ENCODE assay signal across 21 cellular contexts in genomic region chr6:154347981-154348380, GRCh38. TPM values are rescaled to one million over a fixed set of nuclear protein-coding genes. Genes with fewer than 3 reads are reported as not detected.
DNase-seq lines count a peak whose midpoint lies in the region; ATAC-seq and TF ChIP-seq lines count a peak whose summit lies in the region.
"Had no signal": no experiment of that assay in that cellular context is flagged by ENCODE, and none has a peak within 500 bp of the region (broad histone marks: within the 10 kb centered on the region; RNA-seq: fewer than 3 reads in every experiment).

No MANE protein-coding gene starts in this region.

- in situ Hi-C loops in GM23248 (cut with MboI) = loop anchor here (10.0 kb wide), 1 partner anchor 193 kb away; no protein-coding TSS in a partner anchor

- no peaks in the 10 kb centered on the region for H3K36me3 ChIP-seq in GM23248 (ENCODE audit: low read depth)
- no peaks in the 10 kb centered on the region for H3K36me3 ChIP-seq in esophagus muscularis mucosa
- H3K36me3 ChIP-seq in lung (ENCODE audit: control insufficient read depth in 2 of 2, insufficient read depth in 2 of 2, low read length in 2 of 2) = no peaks in the 10 kb centered on the region
- H3K36me3 ChIP-seq in thyroid gland = no peaks in the 10 kb centered on the region
- H3K36me3 ChIP-seq: BE2C, SJCRH30 had no signal

- TF ChIP-seq CTCF in esophagus muscularis mucosa (IDR thresholded peaks at IDR 0.05) = no peak
- TF ChIP-seq CTCF in lung (IDR thresholded peaks at IDR 0.05; ENCODE audit: control extremely low read depth, extremely low read depth) = no peak
- no peak for TF ChIP-seq CTCF in thyroid gland (IDR thresholded peaks at IDR 0.05)

- peaks cover 9% of the 10 kb centered on the region for H3K27me3 Mint-ChIP-seq in T-helper 2 cell treated with Interferon-gamma antibody and Interleukin-4, amounts not matched to agents 5 μg/mL and 100 μg/mL, for 36 hours (ENCODE audit: low read depth)
- H3K27me3 Mint-ChIP-seq: CD4-positive, CD25-positive, alpha-beta regulatory T cell had no signal

- H3K27me3 ChIP-seq in GM23248 (replicated peaks; ENCODE audit: insufficient read depth) (peaks cover 9% of the 10 kb centered on the region; the same call in 1 of the 2 replicates), esophagus muscularis mucosa (no peaks in the 10 kb centered on the region), lung (ENCODE audit: control insufficient read depth, insufficient read depth) (no peaks in the 10 kb centered on the region), thyroid gland (no peaks in the 10 kb centered on the region)
- H3K27me3 ChIP-seq: BE2C, SJCRH30 had no signal

- TF ChIP-seq EP300 in esophagus muscularis mucosa (IDR thresholded peaks at IDR 0.05) = no peak

- ATAC-seq in lung (ENCODE audit: insufficient read depth, low FRiP score) (peak; percentile 44), GM18873 (IDR thresholded peaks at IDR 0.05; ENCODE audit: low FRiP score, unreplicated experiment) (no peak), HG03521 (IDR thresholded peaks at IDR 0.05; ENCODE audit: unreplicated experiment) (no peak)
- ATAC-seq: A549, HepG2 had no signal

- no peaks in the 10 kb centered on the region for H3K9me3 ChIP-seq in GM23248 (ENCODE audit: low read depth)
- no peaks in the 10 kb centered on the region for H3K9me3 ChIP-seq in esophagus muscularis mucosa
- no peaks in the 10 kb centered on the region for H3K9me3 ChIP-seq in lung (ENCODE audit: control insufficient read depth in 2 of 2, insufficient read depth in 1 of 2, low read length in 1 of 2)
- no peaks in the 10 kb centered on the region for H3K9me3 ChIP-seq in thyroid gland
- H3K9me3 ChIP-seq: BE2C had no signal

- WGBS in GM23248 (ENCODE audit: low coverage in 1 of 2, low lambda C conversion rate in 2 of 2, missing lambda C conversion rate in 2 of 2), 2 experiments = 61 to 62% methylated on average over 6 of the region's 6 CpGs
- WGBS in esophagus muscularis mucosa = 95% methylated on average over 5 of the region's 6 CpGs
- WGBS in lung, 2 donors = 77 to 93% methylated on average over 6 of the region's 6 CpGs
- WGBS in thyroid gland, 2 donors = 24 to 41% methylated on average over 6 of the region's 6 CpGs

- peaks cover 8% of the 10 kb centered on the region for H3K9me3 Mint-ChIP-seq in T-helper 2 cell treated with Interferon-gamma antibody and Interleukin-4, amounts not matched to agents 5 μg/mL and 100 μg/mL, for 36 hours

- H3K27ac Mint-ChIP-seq in T-helper 2 cell treated with Interferon-gamma antibody and Interleukin-4, amounts not matched to agents 5 μg/mL and 100 μg/mL, for 36 hours = no peak overlapping the region

- H3K9ac ChIP-seq in GM23248 = no peak overlapping the region

- H4K20me1 ChIP-seq in GM23248 (ENCODE audit: insufficient read depth) = no peaks in the 10 kb centered on the region

- TF ChIP-seq POLR2A in esophagus muscularis mucosa (IDR thresholded peaks at IDR 0.05; ENCODE audit: low read depth) (no peak), thyroid gland (IDR thresholded peaks at IDR 0.05) (peak in 1 of 2 donors; percentile 91)

- H3K79me2 ChIP-seq in GM23248 (ENCODE audit: insufficient read depth) = no peaks in the 10 kb centered on the region

- H3F3A ChIP-seq in GM23248 (ENCODE audit: insufficient read depth) = no peaks in the 10 kb centered on the region

- no peak overlapping the region for H3K27ac ChIP-seq in GM23248
- H3K27ac ChIP-seq in esophagus muscularis mucosa (replicated peaks in 1 of 4) = no peak overlapping the region
- no peak overlapping the region for H3K27ac ChIP-seq in lung (ENCODE audit: low read depth in 1 of 2, low read length in 1 of 2)
- H3K27ac ChIP-seq in thyroid gland = peak overlapping the region; percentile 88 to 98 (median 94)
- H3K27ac ChIP-seq: A549, HL-60, SJCRH30 had no signal

- DNase-seq in GM23248 (peak; percentile 21), esophagus muscularis mucosa (ENCODE audit: extremely low spot score) (peak; percentile 87), lung (ENCODE audit: low spot score) (peak; percentile 36), thyroid gland (peak; percentile 74 to 75), NCI-H2081 treated with DMSO at 0.1 percent for 48 hours (lab: John Stamatoyannopoulos, UW) (no peak)
- DNase-seq in T-helper 2 cell treated with Interferon-gamma antibody and Interleukin-4, amounts not matched to agents 5 μg/mL and 100 μg/mL, for 36 hours (ENCODE audit: low spot score) = no peak
- DNase-seq: BE2C; CD4-positive, CD25-positive, alpha-beta regulatory T cell; KBM-7; NCI-H1105 treated with DMSO at 0.1 percent for 48 hours; NCI-H2081; NCI-H2171 treated with DMSO at 0.1 percent for 48 hours; NCI-H524 treated with DMSO at 0.1 percent for 48 hours; OCI-M1; SJCRH30 had no signal

- H3K4me1 ChIP-seq in GM23248 (ENCODE audit: insufficient read depth) (no peaks in the 10 kb centered on the region), esophagus muscularis mucosa (no peaks in the 10 kb centered on the region), lung (ENCODE audit: control insufficient read depth in 2 of 2, insufficient read depth in 2 of 2, low read length in 2 of 2) (no peaks in the 10 kb centered on the region), thyroid gland (peaks cover 31% of the 10 kb centered on the region in 2 donors)
- H3K4me1 ChIP-seq: A549 had no signal

- H3K9me2 ChIP-seq in GM23248 (ENCODE audit: insufficient read depth) = no peaks in the 10 kb centered on the region

- no peak overlapping the region for H3K4me2 ChIP-seq in GM23248 (ENCODE audit: unreplicated experiment)
- H3K4me2 ChIP-seq: A549 had no signal

- H3K4me3 ChIP-seq in GM23248 (no peak overlapping the region), esophagus muscularis mucosa (no peak overlapping the region), lung (no peak overlapping the region), thyroid gland (replicated peaks in 1 of 3) (peak overlapping the region in 2 of 3 donors; percentile 18 to 63)
- H3K4me3 ChIP-seq: A549, SJCRH30 had no signal

- H3K4me1 Mint-ChIP-seq in T-helper 2 cell treated with Interferon-gamma antibody and Interleukin-4, amounts not matched to agents 5 μg/mL and 100 μg/mL, for 36 hours (ENCODE audit: low read depth) = peaks cover 2% of the 10 kb centered on the region

- no peak overlapping the region for H3K4me3 Mint-ChIP-seq in T-helper 2 cell treated with Interferon-gamma antibody and Interleukin-4, amounts not matched to agents 5 μg/mL and 100 μg/mL, for 36 hours
- H3K4me3 Mint-ChIP-seq: CD4-positive, CD25-positive, alpha-beta regulatory T cell had no signal

- H3K36me3 Mint-ChIP-seq in T-helper 2 cell treated with Interferon-gamma antibody and Interleukin-4, amounts not matched to agents 5 μg/mL and 100 μg/mL, for 36 hours (ENCODE audit: low read depth) = no peaks in the 10 kb centered on the region
- H3K36me3 Mint-ChIP-seq: CD4-positive, CD25-positive, alpha-beta regulatory T cell had no signal

- intact Hi-C loops in esophagus muscularis mucosa (cut with DNase I) (no loop called here), thyroid gland (cut with DNase I) (no loop called here)

- H2AFZ ChIP-seq in GM23248 = no peak overlapping the region

RNA-seq across cellular contexts. Expression of gene IPCEF1, which starts 8.6 kb away (rescaled TPM):
- not detected in 2 replicates for total RNA-seq in GM23248 (2014; rRNA removed; shearing (Covaris generic))
- polyA plus RNA-seq in GM23248 (2016; fragmentation: Nextera tagmentation; extraction: Ambion mirVana) = not detected in 2 replicates
- total RNA-seq in esophagus muscularis mucosa = 1 to 10 TPM in 2 of 4 donors, under 1 TPM in 2; 0.63 to 2.7 (median 1.2) TPM
- total RNA-seq in lung = 10 to 100 TPM in 1 of 2 donors, 1 to 10 TPM in 1; 5.6 to 18.1 TPM
- 1 to 10 TPM in 1 of 2 donors, under 1 TPM in 1; 0.85 to 1.6 TPM for polyA plus RNA-seq in lung
- total RNA-seq in thyroid gland = 10 to 100 TPM; 34.4 to 86.4 (median 73.6) TPM
- total RNA-seq: HepG2, HT-29 had no signal

Comparison
In these comparisons a context has a peak if more than half of its experiments do, and no peak if none do; other contexts are left out.
1. DNase-seq: peak in GM23248 (single experiment), esophagus muscularis mucosa (single experiment), lung (single experiment) and thyroid gland (2 of 2); none in NCI-H2081 treated with DMSO at 0.1 percent for 48 hours (single experiment) and T-helper 2 cell treated with Interferon-gamma antibody and Interleukin-4, amounts not matched to agents 5 μg/mL and 100 μg/mL, for 36 hours (single experiment).
2. H3K27ac ChIP-seq: peak in thyroid gland (3 of 3); none in GM23248 (single experiment), esophagus muscularis mucosa (0 of 4) and lung (0 of 2).
3. H3K4me3 ChIP-seq: peak in thyroid gland (2 of 3); none in GM23248 (single experiment), esophagus muscularis mucosa (0 of 4) and lung (single experiment).